In the genomic region with DNA sequence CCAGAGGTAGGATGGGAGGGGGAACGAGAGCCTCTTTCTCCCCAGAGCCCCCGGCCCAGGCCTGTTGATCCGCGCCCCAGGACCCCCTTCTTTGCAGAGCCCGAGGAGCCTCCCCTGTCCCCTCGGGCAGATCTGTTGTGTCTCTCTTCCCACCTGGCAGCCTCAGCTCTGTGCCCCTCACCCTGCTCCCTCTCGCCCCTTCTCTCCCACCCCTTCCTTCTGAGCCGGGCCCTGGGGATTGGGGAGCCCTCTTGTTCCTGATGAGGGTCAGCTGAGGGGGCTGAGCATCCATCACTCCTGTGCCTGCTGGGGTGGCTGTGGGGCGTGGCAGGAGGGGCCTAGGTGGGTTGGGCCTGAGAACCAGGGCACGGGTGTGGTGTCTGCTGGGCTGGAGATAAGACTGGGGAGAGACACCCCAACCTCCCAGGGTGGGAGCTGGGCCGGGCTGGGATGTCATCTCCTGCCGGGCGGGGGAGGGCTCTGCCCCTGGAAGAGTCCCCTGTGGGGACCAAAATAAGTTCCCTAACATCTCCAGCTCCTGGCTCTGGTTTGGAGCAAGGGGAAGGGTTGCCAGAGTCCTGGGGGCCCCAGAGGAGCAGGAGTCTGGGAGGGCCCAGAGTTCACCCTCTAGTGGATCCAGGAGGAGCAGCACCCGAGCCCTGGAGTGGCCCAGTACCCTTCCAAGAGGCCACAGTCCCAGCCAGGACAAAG, we compare ENCODE assay signal across 1 cellular context.
TF ChIP-seq lines count a peak whose summit lies in the region.

No MANE protein-coding gene starts in this region.

TF ChIP-seq in GM12878, 131 proteins besides CTCF, POLR2A, EP300 and RAD21 (continued from another document):
- TF ChIP-seq, protein P1, sequence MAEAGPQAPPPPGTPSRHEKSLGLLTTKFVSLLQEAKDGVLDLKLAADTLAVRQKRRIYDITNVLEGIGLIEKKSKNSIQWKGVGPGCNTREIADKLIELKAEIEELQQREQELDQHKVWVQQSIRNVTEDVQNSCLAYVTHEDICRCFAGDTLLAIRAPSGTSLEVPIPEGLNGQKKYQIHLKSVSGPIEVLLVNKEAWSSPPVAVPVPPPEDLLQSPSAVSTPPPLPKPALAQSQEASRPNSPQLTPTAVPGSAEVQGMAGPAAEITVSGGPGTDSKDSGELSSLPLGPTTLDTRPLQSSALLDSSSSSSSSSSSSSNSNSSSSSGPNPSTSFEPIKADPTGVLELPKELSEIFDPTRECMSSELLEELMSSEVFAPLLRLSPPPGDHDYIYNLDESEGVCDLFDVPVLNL (IDR thresholded peaks at IDR 0.05; ENCODE audit: low read depth, low read length) = no peak
- TF ChIP-seq CBX5 (IDR thresholded peaks at IDR 0.05; ENCODE audit: low read depth) = no peak
- no peak for TF ChIP-seq POLR2AphosphoS5 (IDR thresholded peaks at IDR 0.05; ENCODE audit: low read length)
- TF ChIP-seq, protein P2, sequence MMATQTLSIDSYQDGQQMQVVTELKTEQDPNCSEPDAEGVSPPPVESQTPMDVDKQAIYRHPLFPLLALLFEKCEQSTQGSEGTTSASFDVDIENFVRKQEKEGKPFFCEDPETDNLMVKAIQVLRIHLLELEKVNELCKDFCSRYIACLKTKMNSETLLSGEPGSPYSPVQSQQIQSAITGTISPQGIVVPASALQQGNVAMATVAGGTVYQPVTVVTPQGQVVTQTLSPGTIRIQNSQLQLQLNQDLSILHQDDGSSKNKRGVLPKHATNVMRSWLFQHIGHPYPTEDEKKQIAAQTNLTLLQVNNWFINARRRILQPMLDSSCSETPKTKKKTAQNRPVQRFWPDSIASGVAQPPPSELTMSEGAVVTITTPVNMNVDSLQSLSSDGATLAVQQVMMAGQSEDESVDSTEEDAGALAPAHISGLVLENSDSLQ (IDR thresholded peaks at IDR 0.05) = no peak
